Comparison of ENCODE assay signal across 1 cellular context in the genomic region with DNA sequence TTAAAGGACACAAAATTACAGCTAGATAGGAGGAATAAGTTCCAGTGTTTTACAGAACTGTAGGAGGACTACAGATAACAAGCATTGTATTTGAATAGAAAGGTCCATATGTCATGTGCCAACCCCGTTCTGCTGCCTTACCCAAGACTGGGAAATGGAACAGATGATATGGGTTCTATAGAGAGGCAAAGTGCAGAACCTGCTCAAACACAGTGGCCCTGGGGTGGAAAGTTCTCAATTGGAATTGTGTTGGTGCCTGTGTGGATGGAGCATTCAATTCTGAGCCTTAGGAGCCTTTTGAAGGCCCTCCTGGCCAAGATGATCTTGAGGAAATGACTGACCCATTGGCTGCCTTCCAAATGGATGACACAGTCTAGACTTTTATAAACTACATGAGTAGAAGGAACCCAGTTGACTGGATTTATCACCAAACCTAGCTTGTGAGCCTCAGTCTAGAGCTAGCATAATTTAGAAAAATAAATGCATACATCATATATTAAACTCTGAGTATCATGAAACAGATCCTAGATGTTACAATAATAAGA.
TF ChIP-seq lines count a peak whose summit lies in the region.

No MANE protein-coding gene starts in this region.

TF ChIP-seq in endothelial cell of umbilical vein, 7 proteins besides CTCF, POLR2A, EP300 and RAD21:
- TF ChIP-seq EZH2 (IDR thresholded peaks at IDR 0.05; ENCODE audit: borderline replicate concordance, low read depth, low read length, severe bottlenecking): no peak
- TF ChIP-seq FOS (IDR thresholded peaks at IDR 0.05; ENCODE audit: borderline replicate concordance, insufficient read depth, low read length): peak; percentile 28
TF ChIP-seq in endothelial cell of umbilical vein: peak in this region for 1.
